Comparison of ENCODE assay signal across 12 cellular contexts in the genomic region with DNA sequence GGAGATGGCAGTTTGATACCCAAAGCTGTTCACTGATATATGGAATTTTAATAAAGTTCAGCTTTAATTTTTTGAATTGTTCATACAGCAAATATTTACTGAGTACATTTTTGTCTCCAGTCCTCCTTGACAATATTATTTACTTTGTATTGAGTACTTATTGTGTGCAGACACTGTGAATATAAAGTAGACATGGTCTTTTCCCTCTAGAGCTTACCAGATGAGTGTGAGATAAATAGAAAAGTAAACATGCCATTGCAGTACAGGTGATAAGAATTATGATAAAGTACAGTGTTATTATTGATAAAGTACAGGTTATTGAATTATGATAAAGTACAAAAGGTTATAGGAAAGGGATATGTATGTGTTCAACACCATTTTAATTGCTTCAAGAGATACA. TPM values are rescaled to one million over a fixed set of nuclear protein-coding genes. Genes with fewer than 3 reads are reported as not detected.
DNase-seq lines count a peak whose midpoint lies in the region; ATAC-seq, FAIRE-seq and TF ChIP-seq lines count a peak whose summit lies in the region.
"Had no signal": no experiment of that assay in that cellular context is flagged by ENCODE, and none has a peak within 500 bp of the region (broad histone marks: within the 10 kb centered on the region; RNA-seq: fewer than 3 reads in every experiment).

No MANE protein-coding gene starts in this region.

- no peak overlapping the region for H3K27ac Mint-ChIP-seq in T-helper 2 cell treated with Interferon-gamma antibody and Interleukin-4, amounts not matched to agents 5 μg/mL and 100 μg/mL, for 36 hours
- H3K27ac Mint-ChIP-seq in neural progenitor cell: no peak overlapping the region

- CTCF ChIA-PET in GM12878 (lab: Yijun Ruan, JAX): interaction anchor here (1.5 to 1.7 kb wide), 2 partner anchors 11 to 126 kb away, joined by 4 to 5 read pairs; no protein-coding TSS in a partner anchor

- peaks cover 17% of the 10 kb centered on the region for H3K36me3 Mint-ChIP-seq in T-helper 2 cell treated with Interferon-gamma antibody and Interleukin-4, amounts not matched to agents 5 μg/mL and 100 μg/mL, for 36 hours (ENCODE audit: low read depth)
- peaks cover 3% of the 10 kb centered on the region for H3K36me3 Mint-ChIP-seq in neural progenitor cell

- H4K20me1 ChIP-seq in GM12878 (ENCODE audit: control insufficient read depth, insufficient read depth) (no peaks in the 10 kb centered on the region), neural progenitor cell (ENCODE audit: low read depth) (peaks cover 25% of the 10 kb centered on the region)

- TF ChIP-seq RAD21 in GM12878 (IDR thresholded peaks at IDR 0.05; ENCODE audit: insufficient read depth, low read depth, low read length): no peak

- H3K4me1 ChIP-seq in GM12878 (ENCODE audit: control insufficient read depth, insufficient read depth, low read length) (no peaks in the 10 kb centered on the region), neural progenitor cell (peaks cover 12% of the 10 kb centered on the region), sigmoid colon (peaks cover 0 to 31% (median 14%) of the 10 kb centered on the region in 4 donors)

- H3K4me3 ChIP-seq in GM12878 (peak overlapping the region; percentile 99), neural progenitor cell (peak overlapping the region; percentile 91), sigmoid colon (no peak overlapping the region)

- H3K27me3 ChIP-seq in GM12878 (replicated peaks in 1 of 2; ENCODE audit: control insufficient read depth in 2 of 2, insufficient read depth in 2 of 2, low read length in 1 of 2) (no peaks in the 10 kb centered on the region), neural progenitor cell (no peaks in the 10 kb centered on the region), sigmoid colon (no peaks in the 10 kb centered on the region)

- TF ChIP-seq POLR2A in GM12878 (IDR thresholded peaks at IDR 0.05; ENCODE audit: low read depth, low read length) (no peak), sigmoid colon (IDR thresholded peaks at IDR 0.05) (no peak)

- H2AFZ ChIP-seq in GM12878 (ENCODE audit: control insufficient read depth, low read depth, low read length) (no peak overlapping the region), neural progenitor cell (replicated peaks) (no peak overlapping the region)

- H3K36me3 ChIP-seq in GM12878 (ENCODE audit: control insufficient read depth in 2 of 2, insufficient read depth in 2 of 2, low read length in 1 of 2) (peaks cover 0 to 4% of the 10 kb centered on the region in 2 experiments; a peak in 2 of 4 replicates), neural progenitor cell (no peaks in the 10 kb centered on the region), sigmoid colon (peaks cover 0 to 9% (median 0%) of the 10 kb centered on the region in 4 donors)

- no peak overlapping the region for H3K27ac ChIP-seq in GM12878 (ENCODE audit: control insufficient read depth, insufficient read depth)
- H3K27ac ChIP-seq in neural progenitor cell: no peak overlapping the region
- no peak overlapping the region for H3K27ac ChIP-seq in sigmoid colon
- H3K27ac ChIP-seq: skin epidermis had no signal

- RAD21 ChIA-PET in GM12878 (lab: Charles Lee; ENCODE audit: unreplicated experiment): interaction anchor here (0.9 kb wide), 1 partner anchor 50 kb away, joined by 3 read pairs; no protein-coding TSS in a partner anchor

- H3K27me3 Mint-ChIP-seq in T-helper 2 cell treated with Interferon-gamma antibody and Interleukin-4, amounts not matched to agents 5 μg/mL and 100 μg/mL, for 36 hours (ENCODE audit: low read depth): no peaks in the 10 kb centered on the region
- H3K27me3 Mint-ChIP-seq in neural progenitor cell (ENCODE audit: insufficient read depth, low read depth): no peaks in the 10 kb centered on the region

- no TSS peak for BruUV-seq in GM12878 (replicated peaks; lab: Mats Ljungman, UMichigan)

- SMC1A ChIA-PET in GM12878 (lab: Charles Lee; ENCODE audit: uncharacterized antibody, unreplicated experiment): interaction anchor here (0.7 to 2.3 kb wide), 3 partner anchors 11 to 61 kb away, joined by 3 to 8 read pairs (median 4); no protein-coding TSS in a partner anchor

- intact Hi-C loops in GM12878 (cut with micrococcal nuclease; ENCODE audit: unreplicated experiment) (no loop called here), sigmoid colon (cut with DNase I) (loop anchor here (5.0 to 10.0 kb wide), 2 partner anchors 53 to 1700 kb away; no protein-coding TSS in a partner anchor)

- peak overlapping the region; percentile 29; the same call in 1 of the 2 replicates for H3K4me2 ChIP-seq in GM12878 (ENCODE audit: control insufficient read depth, insufficient read depth)
- peak overlapping the region; percentile 76 for H3K4me2 ChIP-seq in neural progenitor cell

- ATAC-seq in GM12878 (no peak), GM21786 (IDR thresholded peaks at IDR 0.05; ENCODE audit: unreplicated experiment) (no peak)

- POLR2A ChIA-PET in GM12878 (lab: Charles Lee): no interaction called here

- no peak for FAIRE-seq in GM12878 (lab: Jason Lieb, UNC)
- FAIRE-seq: A204.1 had no signal

- TF ChIP-seq CTCF in GM12878 (IDR thresholded peaks at IDR 0.05 in 2 of 3, conservative IDR thresholded peaks at IDR 0.05 in 1 of 3; ENCODE audit: control insufficient read depth in 2 of 3, extremely low read depth in 1 of 3, insufficient read depth in 1 of 3, low read depth in 3 of 3, low read length in 3 of 3) (no peak), neural progenitor cell (IDR thresholded peaks at IDR 0.05) (no peak), sigmoid colon (IDR thresholded peaks at IDR 0.05) (no peak)

- H3K9me3 ChIP-seq in GM12878 (replicated peaks; ENCODE audit: control insufficient read depth, insufficient read depth, low read length) (no peaks in the 10 kb centered on the region), neural progenitor cell (ENCODE audit: low read depth) (no peaks in the 10 kb centered on the region), sigmoid colon (no peaks in the 10 kb centered on the region)

- H3K9me3 Mint-ChIP-seq in T-helper 2 cell treated with Interferon-gamma antibody and Interleukin-4, amounts not matched to agents 5 μg/mL and 100 μg/mL, for 36 hours: no peaks in the 10 kb centered on the region
- no peaks in the 10 kb centered on the region for H3K9me3 Mint-ChIP-seq in neural progenitor cell

- H3K79me2 ChIP-seq in GM12878 (ENCODE audit: control insufficient read depth, insufficient read depth, low read length): peaks cover 55% of the 10 kb centered on the region
- peaks cover 56% of the 10 kb centered on the region for H3K79me2 ChIP-seq in neural progenitor cell (ENCODE audit: low read depth)

- H3F3A ChIP-seq in neural progenitor cell (ENCODE audit: low read depth): peaks cover 18% of the 10 kb centered on the region

- H3K4me3 Mint-ChIP-seq in T-helper 2 cell treated with Interferon-gamma antibody and Interleukin-4, amounts not matched to agents 5 μg/mL and 100 μg/mL, for 36 hours: peak overlapping the region; percentile 39
- peak overlapping the region; percentile 27 for H3K4me3 Mint-ChIP-seq in neural progenitor cell

- in situ Hi-C loops in GM12878 (cut with MboI): no loop called here

- H3K4me1 Mint-ChIP-seq in T-helper 2 cell treated with Interferon-gamma antibody and Interleukin-4, amounts not matched to agents 5 μg/mL and 100 μg/mL, for 36 hours (ENCODE audit: low read depth): peaks cover 38% of the 10 kb centered on the region
- H3K4me1 Mint-ChIP-seq in neural progenitor cell: peaks cover 18% of the 10 kb centered on the region

- no peak for DNase-seq in T-helper 2 cell treated with Interferon-gamma antibody and Interleukin-4, amounts not matched to agents 5 μg/mL and 100 μg/mL, for 36 hours (ENCODE audit: low spot score)
- DNase-seq in T-helper 2 cell (no peak), NCI-H146 (lab: John Stamatoyannopoulos, UW) (peak; percentile 18), GM12878 (ENCODE audit: low read depth, low spot score) (no peak), neural progenitor cell (ENCODE audit: low spot score) (no peak), NCI-H2107 (lab: John Stamatoyannopoulos, UW) (no peak), sigmoid colon (no peak)
- DNase-seq: activated CD4-positive, alpha-beta T cell treated with anti-CD3 and anti-CD28 coated beads, Interleukin-2, amount 50 U/mL, for 1 hour; NCI-H345 had no signal

- H3K9ac ChIP-seq in GM12878 (ENCODE audit: control insufficient read depth, insufficient read depth, low read length) (no peak overlapping the region), neural progenitor cell (peak overlapping the region; percentile 9)

- TF ChIP-seq EP300 in GM12878 (IDR thresholded peaks at IDR 0.05; ENCODE audit: borderline replicate concordance in 1 of 2, control insufficient read depth in 1 of 2, low read depth in 2 of 2, low read length in 2 of 2) (no peak), sigmoid colon (IDR thresholded peaks at IDR 0.05) (no peak)

RNA-seq across cellular contexts. Expression of a gene that starts 2.1 kb away (rescaled TPM):
- total RNA-seq in GM12878 (2013; cell fraction: nucleolus; rRNA removed): 127 and 139 TPM in 2 replicates
- total RNA-seq in GM12878 (2014; rRNA removed) (51.0 and 53.8 TPM in 2 replicates), GM12878 (2014; rRNA removed; fragmentation: Illumina TruSeq; extraction: Trizol) (29.2 and 29.4 TPM in 2 replicates), GM12878 (2021) (31.9 and 33.6 TPM in 2 replicates), neural progenitor cell (ENCODE audit: low replicate concordance) (51.2 and 84.7 TPM in 2 replicates), sigmoid colon (10 to 100 TPM; 21.6 to 35.3 (median 31.8) TPM)
- polyA plus RNA-seq in GM12878 (2011; ENCODE audit: low read depth): 17.9 TPM
- polyA plus RNA-seq in GM12878 (2011; rRNA removed) (62.1 and 91.4 TPM in 2 replicates), GM12878 (2014; fragmentation: Illumina TruSeq; extraction: Trizol) (33.8 and 41.1 TPM in 2 replicates), GM12878 (2014; fragmentation: Nextera tagmentation; extraction: Ambion mirVana) (10 to 100 TPM; 10.2 to 16.7 TPM), GM12878 (2014; rRNA removed) (53.6 and 55.5 TPM in 2 replicates), GM12878 (2016; fragmentation: Nextera tagmentation; extraction: Ambion mirVana) (10 to 100 TPM; 54.5 to 60.0 TPM), sigmoid colon (10 to 100 TPM; 16.8 to 23.9 (median 20.8) TPM)
- 26.5 and 31.8 TPM in 2 replicates for polyA plus RNA-seq in GM12878 (2011; cell fraction: cytosol; rRNA removed)
- 77.0 and 92.6 TPM in 2 replicates for polyA plus RNA-seq in GM12878 (2011; cell fraction: nucleus; rRNA removed)
- 33.2 and 40.2 TPM in 2 replicates for polyA plus RNA-seq in GM12878 (2012)
- polyA minus RNA-seq in GM12878 (2011; rRNA and poly(A)+ RNA removed): 27.5 and 37.8 TPM in 2 replicates
- polyA minus RNA-seq in GM12878 (2011; cell fraction: cytosol; rRNA and poly(A)+ RNA removed): 39.3 and 43.3 TPM in 2 replicates
- 95.4 and 154 TPM in 2 replicates for polyA minus RNA-seq in GM12878 (2011; cell fraction: nucleus; rRNA and poly(A)+ RNA removed)

RNA-seq across cellular contexts. Expression of a gene that starts 2.6 kb away (rescaled TPM):
- total RNA-seq in GM12878 (2013; cell fraction: nucleolus; rRNA removed): 96.7 and 96.9 TPM in 2 replicates
- total RNA-seq in GM12878 (2014; rRNA removed) (10.0 and 12.8 TPM in 2 replicates), GM12878 (2014; rRNA removed; fragmentation: Illumina TruSeq; extraction: Trizol) (11.5 and 12.4 TPM in 2 replicates), GM12878 (2021) (7.7 and 8.7 TPM in 2 replicates), neural progenitor cell (ENCODE audit: low replicate concordance) (41.2 and 45.2 TPM in 2 replicates), sigmoid colon (10 to 100 TPM; 26.8 to 71.7 (median 35.4) TPM)
- polyA plus RNA-seq in GM12878 (2011; ENCODE audit: low read depth): 12.8 TPM
- polyA plus RNA-seq in GM12878 (2011; rRNA removed) (15.9 and 25.4 TPM in 2 replicates), GM12878 (2014; fragmentation: Illumina TruSeq; extraction: Trizol) (14.1 and 14.2 TPM in 2 replicates), GM12878 (2014; fragmentation: Nextera tagmentation; extraction: Ambion mirVana) (1 to 10 TPM; 2.4 to 4.7 TPM), GM12878 (2014; rRNA removed) (14.2 and 17.9 TPM in 2 replicates), GM12878 (2016; fragmentation: Nextera tagmentation; extraction: Ambion mirVana) (10 to 100 TPM; 10.1 to 10.6 TPM), sigmoid colon (1 to 10 TPM; 2.4 to 4.7 (median 4.2) TPM)
- polyA plus RNA-seq in GM12878 (2011; cell fraction: cytosol; rRNA removed): 8.1 and 8.8 TPM in 2 replicates
- 46.9 and 48.4 TPM in 2 replicates for polyA plus RNA-seq in GM12878 (2011; cell fraction: nucleus; rRNA removed)
- polyA plus RNA-seq in GM12878 (2012): 12.1 and 16.6 TPM in 2 replicates
- polyA minus RNA-seq in GM12878 (2011; rRNA and poly(A)+ RNA removed): 17.2 and 19.6 TPM in 2 replicates
- polyA minus RNA-seq in GM12878 (2011; cell fraction: cytosol; rRNA and poly(A)+ RNA removed): 4.1 and 4.4 TPM in 2 replicates
- 26.0 and 41.8 TPM in 2 replicates for polyA minus RNA-seq in GM12878 (2011; cell fraction: nucleus; rRNA and poly(A)+ RNA removed)

RNA-seq across cellular contexts. Expression of a gene that starts 60.0 kb away (rescaled TPM):
- total RNA-seq in GM12878 (2013; cell fraction: nucleolus; rRNA removed): 46.4 and 49.5 TPM in 2 replicates
- total RNA-seq in GM12878 (2014; rRNA removed): 3.4 and 4.4 TPM in 2 replicates
- total RNA-seq in GM12878 (2014; rRNA removed; fragmentation: Illumina TruSeq; extraction: Trizol): 2.9 and 3.5 TPM in 2 replicates
- 3.0 and 3.4 TPM in 2 replicates for total RNA-seq in GM12878 (2021)
- 3.6 TPM for polyA plus RNA-seq in GM12878 (2011; ENCODE audit: low read depth)
- polyA plus RNA-seq in GM12878 (2011; rRNA removed): 11.7 and 17.5 TPM in 2 replicates
- 2.7 and 4.0 TPM in 2 replicates for polyA plus RNA-seq in GM12878 (2011; cell fraction: cytosol; rRNA removed)
- 15.0 and 17.1 TPM in 2 replicates for polyA plus RNA-seq in GM12878 (2011; cell fraction: nucleus; rRNA removed)
- 5.0 and 8.1 TPM in 2 replicates for polyA plus RNA-seq in GM12878 (2012)
- polyA plus RNA-seq in GM12878 (2014; fragmentation: Illumina TruSeq; extraction: Trizol): 4.0 and 4.9 TPM in 2 replicates
- under 1 TPM; 0.84 to 0.95 TPM for polyA plus RNA-seq in GM12878 (2014; fragmentation: Nextera tagmentation; extraction: Ambion mirVana)
- 2.3 and 3.5 TPM in 2 replicates for polyA plus RNA-seq in GM12878 (2014; rRNA removed)
- polyA plus RNA-seq in GM12878 (2016; fragmentation: Nextera tagmentation; extraction: Ambion mirVana): 1 to 10 TPM; 1.9 to 2.1 TPM
- polyA minus RNA-seq in GM12878 (2011; rRNA and poly(A)+ RNA removed): 5.9 and 8.3 TPM in 2 replicates
- polyA minus RNA-seq in GM12878 (2011; cell fraction: cytosol; rRNA and poly(A)+ RNA removed): 2.3 and 3.6 TPM in 2 replicates
- polyA minus RNA-seq in GM12878 (2011; cell fraction: nucleus; rRNA and poly(A)+ RNA removed): 8.5 and 14.4 TPM in 2 replicates
- total RNA-seq in neural progenitor cell (ENCODE audit: low replicate concordance): 34.7 and 73.1 TPM in 2 replicates
- 10 to 100 TPM; 38.0 to 76.2 (median 42.8) TPM for total RNA-seq in sigmoid colon
- polyA plus RNA-seq in sigmoid colon: 1 to 10 TPM; 4.2 to 5.1 (median 4.4) TPM

Comparison
In these comparisons a context has a peak if more than half of its experiments do, and no peak if none do; other contexts are left out.
1. H3K4me3 ChIP-seq: peak in GM12878 (single experiment) and neural progenitor cell (single experiment); none in sigmoid colon (0 of 4).